8 cellular contexts compared by ENCODE assay signal in genomic region chr17:29140631-29141483, GRCh38.
A peak's percentile ranks its signal among the peaks of the same experiment; 100 is the strongest.
DNase-seq lines count a peak whose midpoint lies in the region; ATAC-seq, FAIRE-seq and TF ChIP-seq lines count a peak whose summit lies in the region.

No MANE protein-coding gene starts in this region.

- peak; percentile 45 for DNase-seq in GM12865 (ENCODE audit: low read depth)
- DNase-seq in NCI-H1417 (lab: John Stamatoyannopoulos, UW): peak in 2 of 3 experiments; percentile 59 to 78
- DNase-seq in activated CD8-positive, alpha-beta memory T cell treated with anti-CD3 and anti-CD28 coated beads, Interleukin-2, amount 50 U/mL, for 48 hours: peak; percentile 74
- DNase-seq in germinal center (ENCODE audit: low spot score): peak; percentile 68
- DNase-seq in skeletal muscle cell (ENCODE audit: low read depth): no peak
- DNase-seq in NCI-H1105 treated with DMSO at 0.1 percent for 48 hours (lab: John Stamatoyannopoulos, UW): no peak
- DNase-seq in D721Med (ENCODE audit: insufficient read length, low spot score): no peak

- no peak for ATAC-seq in GM21825 (IDR thresholded peaks at IDR 0.05; ENCODE audit: unreplicated experiment)

- FAIRE-seq in D721Med (lab: Jason Lieb, UNC): no peak

- TF ChIP-seq CTCF in GM12865 (IDR thresholded peaks at IDR 0.05; ENCODE audit: insufficient read depth, low read depth, low read length, missing control alignments) (no peak), D721Med (IDR thresholded peaks at IDR 0.05; ENCODE audit: insufficient read depth, missing control alignments) (no peak)

- peak overlapping the region; percentile 69 for H3K4me3 ChIP-seq in GM12865 (ENCODE audit: low read depth, low read length)
- peak overlapping the region; percentile 39 for H3K4me3 ChIP-seq in skeletal muscle cell (ENCODE audit: low read depth, low read length)

Comparison
In these comparisons a context has a peak if more than half of its experiments do, and no peak if none do; other contexts are left out.
1. DNase-seq: peak in GM12865 (single experiment), NCI-H1417 (2 of 3), activated CD8-positive, alpha-beta memory T cell treated with anti-CD3 and anti-CD28 coated beads, Interleukin-2, amount 50 U/mL, for 48 hours (single experiment) and germinal center (single experiment); none in skeletal muscle cell (single experiment), NCI-H1105 treated with DMSO at 0.1 percent for 48 hours (single experiment) and D721Med (single experiment).